Comparison of ENCODE assay signal across 27 cellular contexts in genomic region chr16:70563571-70563970, GRCh38. TPM values are rescaled to one million over a fixed set of nuclear protein-coding genes. Genes with fewer than 3 reads are reported as not detected.
DNase-seq lines count a peak whose midpoint lies in the region; ATAC-seq and TF ChIP-seq lines count a peak whose summit lies in the region.
"Had no signal": no experiment of that assay in that cellular context is flagged by ENCODE, and none has a peak within 500 bp of the region (broad histone marks: within the 10 kb centered on the region; RNA-seq: fewer than 3 reads in every experiment).

No MANE protein-coding gene starts in this region.

- peaks cover 23 to 100% of the 10 kb centered on the region in 2 donors for H3K36me3 ChIP-seq in left lung
- peaks cover 100% of the 10 kb centered on the region for H3K36me3 ChIP-seq in BE2C

- H3K9me3 Mint-ChIP-seq in stimulated activated naive CD8-positive, alpha-beta T cell treated with anti-CD3 and anti-CD28 coated beads, Interleukin-15, amount 100 ng/mL, for 72 hours: no peaks in the 10 kb centered on the region
- H3K9me3 Mint-ChIP-seq in CD14-positive monocyte: no peaks in the 10 kb centered on the region
- H3K9me3 Mint-ChIP-seq: activated B cell treated with CpG ODN at 0.5 μM for 24 hours; activated CD8-positive, alpha-beta T cell treated with anti-CD3 and anti-CD28 coated beads for 36 hours; CD4-positive, alpha-beta memory T cell; central memory CD8-positive, alpha-beta T cell; stimulated activated naive CD8-positive, alpha-beta T cell treated with anti-CD3 and anti-CD28 coated beads, Interleukin-15, Interleukin-2, amounts not matched to agents 100 ng/mL and 50 ng/mL, for 24 hours; T-helper 2 cell treated with Interferon-gamma antibody and Interleukin-4, amounts not matched to agents 5 μg/mL and 100 μg/mL, for 36 hours had no signal

- H3K27me3 Mint-ChIP-seq in stimulated activated naive CD8-positive, alpha-beta T cell treated with anti-CD3 and anti-CD28 coated beads, Interleukin-15, amount 100 ng/mL, for 72 hours: no peaks in the 10 kb centered on the region
- H3K27me3 Mint-ChIP-seq in CD14-positive monocyte (ENCODE audit: low read depth in 3 of 3): no peaks in the 10 kb centered on the region
- H3K27me3 Mint-ChIP-seq: activated B cell treated with CpG ODN at 0.5 μM for 24 hours; activated CD8-positive, alpha-beta T cell treated with anti-CD3 and anti-CD28 coated beads for 36 hours; CD4-positive, alpha-beta memory T cell; central memory CD8-positive, alpha-beta T cell; naive thymus-derived CD4-positive, alpha-beta T cell; stimulated activated naive CD8-positive, alpha-beta T cell treated with anti-CD3 and anti-CD28 coated beads, Interleukin-15, Interleukin-2, amounts not matched to agents 100 ng/mL and 50 ng/mL, for 24 hours had no signal

- TF ChIP-seq CTCF in left lung (IDR thresholded peaks at IDR 0.05) (no peak), CD14-positive monocyte (IDR thresholded peaks at IDR 0.05) (no peak), BE2C (IDR thresholded peaks at IDR 0.05; ENCODE audit: low read depth, low read length) (no peak)

- intact Hi-C loops in left lung (cut with DNase I): no loop called here
- intact Hi-C loops in CD14-positive monocyte (cut with micrococcal nuclease): no loop called here

- peaks cover 10% of the 10 kb centered on the region for H3K4me1 Mint-ChIP-seq in stimulated activated naive CD8-positive, alpha-beta T cell treated with anti-CD3 and anti-CD28 coated beads, Interleukin-15, amount 100 ng/mL, for 72 hours
- H3K4me1 Mint-ChIP-seq in CD14-positive monocyte: no peaks in the 10 kb centered on the region
- H3K4me1 Mint-ChIP-seq: activated B cell treated with CpG ODN at 0.5 μM for 24 hours; central memory CD8-positive, alpha-beta T cell had no signal

- H3K27me3 ChIP-seq in left lung (no peaks in the 10 kb centered on the region), BE2C (no peaks in the 10 kb centered on the region)
- H3K27me3 ChIP-seq: dorsolateral prefrontal cortex, MG63 had no signal

- no peak overlapping the region for H3K4me3 ChIP-seq in left lung
- H3K4me3 ChIP-seq in BE2C (ENCODE audit: low read depth, low read length): no peak overlapping the region
- H3K4me3 ChIP-seq: dorsolateral prefrontal cortex, MG63 had no signal

- peak overlapping the region; percentile 69 for H3K27ac ChIP-seq in epithelial cell of prostate
- no peak overlapping the region for H3K27ac ChIP-seq in left lung
- H3K27ac ChIP-seq: RWPE1 had no signal

- no peak for ATAC-seq in stimulated activated naive CD8-positive, alpha-beta T cell treated with anti-CD3 and anti-CD28 coated beads, Interleukin-15, amount 100 ng/mL, for 72 hours
- ATAC-seq in stimulated activated naive CD8-positive, alpha-beta T cell treated with anti-CD3 and anti-CD28 coated beads, Interleukin-15, Interleukin-2, amounts not matched to agents 100 U/mL and 50 U/mL, for 24 hours: no peak
- peak; percentile 17 for ATAC-seq in left lung
- ATAC-seq: activated CD8-positive, alpha-beta T cell treated with anti-CD3 and anti-CD28 coated beads for 36 hours; naive thymus-derived CD4-positive, alpha-beta T cell had no signal

- peak overlapping the region; percentile 27 to 64 for H3K27ac Mint-ChIP-seq in stimulated activated naive CD8-positive, alpha-beta T cell treated with anti-CD3 and anti-CD28 coated beads, Interleukin-15, amount 100 ng/mL, for 72 hours
- peak overlapping the region in 2 of 7 donors; percentile 8 to 15 for H3K27ac Mint-ChIP-seq in CD14-positive monocyte
- H3K27ac Mint-ChIP-seq: activated B cell treated with CpG ODN at 0.5 μM for 24 hours; activated CD8-positive, alpha-beta T cell treated with anti-CD3 and anti-CD28 coated beads for 36 hours; stimulated activated naive CD8-positive, alpha-beta T cell treated with anti-CD3 and anti-CD28 coated beads, Interleukin-15, Interleukin-2, amounts not matched to agents 100 ng/mL and 50 ng/mL, for 24 hours; T-helper 2 cell treated with Interferon-gamma antibody and Interleukin-4, amounts not matched to agents 5 μg/mL and 100 μg/mL, for 36 hours had no signal

- H3K9me3 ChIP-seq in left lung (no peaks in the 10 kb centered on the region), BE2C (no peaks in the 10 kb centered on the region)
- H3K9me3 ChIP-seq: MG63 had no signal

- no peaks in the 10 kb centered on the region for H3K4me1 ChIP-seq in left lung
- H3K4me1 ChIP-seq in BE2C: no peaks in the 10 kb centered on the region

- H3K4me3 Mint-ChIP-seq in stimulated activated naive CD8-positive, alpha-beta T cell treated with anti-CD3 and anti-CD28 coated beads, Interleukin-15, amount 100 ng/mL, for 72 hours: no peak overlapping the region
- no peak overlapping the region for H3K4me3 Mint-ChIP-seq in CD14-positive monocyte
- H3K4me3 Mint-ChIP-seq: activated B cell treated with CpG ODN at 0.5 μM for 24 hours; activated CD8-positive, alpha-beta T cell treated with anti-CD3 and anti-CD28 coated beads for 36 hours; CD4-positive, alpha-beta memory T cell; central memory CD8-positive, alpha-beta T cell; naive thymus-derived CD4-positive, alpha-beta T cell; stimulated activated naive CD8-positive, alpha-beta T cell treated with anti-CD3 and anti-CD28 coated beads, Interleukin-15, Interleukin-2, amounts not matched to agents 100 ng/mL and 50 ng/mL, for 24 hours; T-helper 2 cell treated with Interferon-gamma antibody and Interleukin-4, amounts not matched to agents 5 μg/mL and 100 μg/mL, for 36 hours had no signal

- DNase-seq in stimulated activated naive CD8-positive, alpha-beta T cell treated with anti-CD3 and anti-CD28 coated beads, Interleukin-15, amount 100 ng/mL, for 72 hours: no peak
- DNase-seq in stimulated activated naive CD8-positive, alpha-beta T cell treated with anti-CD3 and anti-CD28 coated beads, Interleukin-15, Interleukin-2, amounts not matched to agents 100 U/mL and 50 U/mL, for 24 hours: no peak
- DNase-seq in epithelial cell of prostate (ENCODE audit: low read depth, low spot score): no peak
- no peak for DNase-seq in left lung
- no peak for DNase-seq in NCI-H187 treated with DMSO at 0.1 percent for 48 hours (lab: John Stamatoyannopoulos, UW)
- DNase-seq in CD14-positive monocyte (ENCODE audit: low spot score): no peak
- no peak for DNase-seq in NCI-H2081 treated with DMSO at 0.1 percent for 48 hours (lab: John Stamatoyannopoulos, UW)
- DNase-seq in BE2C: no peak
- DNase-seq: activated B cell treated with CpG ODN at 0.5 μM for 24 hours; activated CD8-positive, alpha-beta T cell treated with anti-CD3 and anti-CD28 coated beads for 36 hours; activated naive CD4-positive, alpha-beta T cell treated with Interleukin-2 at 50 U/mL for 16 hours; anterior cingulate cortex; CD4-positive, alpha-beta memory T cell; dorsolateral prefrontal cortex; glutamatergic neuron; H7; MG63; naive thymus-derived CD4-positive, alpha-beta T cell; NCI-H146; NCI-H526 treated with DMSO at 0.1 percent for 48 hours; retina; stimulated activated CD4-positive, alpha-beta T cell treated with anti-CD3 and anti-CD28 coated beads, Interleukin-4, amount 100 ng/mL, for 4 hours; trophoblast cell had no signal

- H3K36me3 Mint-ChIP-seq in CD14-positive monocyte: peaks cover 95 to 97% of the 10 kb centered on the region in 2 donors

RNA-seq across cellular contexts. Expression of gene SF3B3, which starts 40.0 kb away (rescaled TPM):
- 100 to 1,000 TPM; 210 to 255 TPM for total RNA-seq in left lung
- 10 to 100 TPM; 42.1 to 52.3 TPM for polyA plus RNA-seq in CD14-positive monocyte
- 117 TPM for polyA plus RNA-seq in BE2C (2012; ENCODE audit: insufficient read depth, insufficient read length, low read depth)

RNA-seq across cellular contexts. Expression of gene COG4, which starts 40.2 kb away (rescaled TPM):
- total RNA-seq in left lung: 10 to 100 TPM; 58.5 to 66.7 TPM
- 10 to 100 TPM; 37.6 to 40.1 TPM for polyA plus RNA-seq in CD14-positive monocyte
- polyA plus RNA-seq in BE2C (2012; ENCODE audit: insufficient read depth, insufficient read length, low read depth): 96.7 TPM
